19 cellular contexts compared by ENCODE assay signal in genomic region chr7:123966936-123967335, GRCh38. TPM values are rescaled to one million over a fixed set of nuclear protein-coding genes. Genes with fewer than 3 reads are reported as not detected.
DNase-seq lines count a peak whose midpoint lies in the region; ATAC-seq and TF ChIP-seq lines count a peak whose summit lies in the region.
"Had no signal": no experiment of that assay in that cellular context is flagged by ENCODE, and none has a peak within 500 bp of the region (broad histone marks: within the 10 kb centered on the region; RNA-seq: fewer than 3 reads in every experiment).

No MANE protein-coding gene starts in this region.

- ATAC-seq in HG03039 (IDR thresholded peaks at IDR 0.05; ENCODE audit: unreplicated experiment), result no peak

- no peak overlapping the region for H3K4me3 ChIP-seq in NB4 (ENCODE audit: low read depth, low read length)
- H3K4me3 ChIP-seq: smooth muscle cell had no signal

- no peak overlapping the region for H3K4me3 Mint-ChIP-seq in chondrocyte (ENCODE audit: unreplicated experiment)
- H3K4me3 Mint-ChIP-seq: activated CD4-positive, alpha-beta memory T cell treated with anti-CD3 and anti-CD28 coated beads, Interleukin-2, amount 10 ng/mL, durations not matched to agents 7 days and 5 days had no signal

- no peaks in the 10 kb centered on the region for H3K9me3 Mint-ChIP-seq in chondrocyte (ENCODE audit: low read depth)
- H3K9me3 Mint-ChIP-seq: activated CD4-positive, alpha-beta memory T cell treated with anti-CD3 and anti-CD28 coated beads, Interleukin-2, amount 10 ng/mL, durations not matched to agents 7 days and 5 days had no signal

- H3K4me1 Mint-ChIP-seq in chondrocyte (ENCODE audit: low read depth), result no peaks in the 10 kb centered on the region
- H3K4me1 Mint-ChIP-seq: activated CD4-positive, alpha-beta memory T cell treated with anti-CD3 and anti-CD28 coated beads, Interleukin-2, amount 10 ng/mL, durations not matched to agents 7 days and 5 days had no signal

- TF ChIP-seq CTCF in NB4 (IDR thresholded peaks at IDR 0.05; ENCODE audit: low read depth, low read length), result no peak
- peak; percentile 41 for TF ChIP-seq CTCF in chondrocyte (IDR thresholded peaks at IDR 0.05)

- TF ChIP-seq POLR2A in NB4 (IDR thresholded peaks at IDR 0.05; ENCODE audit: extremely low read depth, insufficient read length), result no peak

- no peak overlapping the region for H3K27ac Mint-ChIP-seq in chondrocyte (ENCODE audit: unreplicated experiment)
- H3K27ac Mint-ChIP-seq: activated CD4-positive, alpha-beta memory T cell treated with anti-CD3 and anti-CD28 coated beads, Interleukin-2, amount 10 ng/mL, durations not matched to agents 7 days and 5 days had no signal

- no peaks in the 10 kb centered on the region for H3K27me3 Mint-ChIP-seq in chondrocyte (ENCODE audit: low read depth)
- H3K27me3 Mint-ChIP-seq: activated CD4-positive, alpha-beta memory T cell treated with anti-CD3 and anti-CD28 coated beads, Interleukin-2, amount 10 ng/mL, durations not matched to agents 7 days and 5 days had no signal

- peak; percentile 20 for DNase-seq in SKM-1 treated with dmso at 0.1 percent for 144 hours (lab: John Stamatoyannopoulos, UW; ENCODE audit: unreplicated experiment)
- DNase-seq in SKM-1 (lab: John Stamatoyannopoulos, UW; ENCODE audit: unreplicated experiment), result no peak
- peak; percentile 69 for DNase-seq in NB4 (ENCODE audit: low read depth)
- DNase-seq in chondrocyte (ENCODE audit: low spot score), result no peak
- DNase-seq in renal cortical epithelial cell (ENCODE audit: low read depth), result peak; percentile 4
- no peak for DNase-seq in RPMI8226
- no peak for DNase-seq in NCI-H2171 (lab: John Stamatoyannopoulos, UW)
- DNase-seq: activated CD4-positive, alpha-beta memory T cell treated with anti-CD3 and anti-CD28 coated beads, Interleukin-2, amount 10 ng/mL, durations not matched to agents 7 days and 5 days; activated naive CD4-positive, alpha-beta T cell; cerebellar nuclear complex; H7; islet precursor cell; NCI-H524 treated with DMSO at 0.1 percent for 48 hours had no signal

- no peaks in the 10 kb centered on the region for H3K36me3 Mint-ChIP-seq in chondrocyte (ENCODE audit: low read depth)

RNA-seq across cellular contexts. Expression of gene SPAM1, which starts 41.9 kb away (rescaled TPM):
- total RNA-seq in chondrocyte (not detected in 3 replicates), renal cortical epithelial cell (not detected in 2 replicates)
- total RNA-seq: activated CD4-positive, alpha-beta memory T cell treated with anti-CD3 and anti-CD28 coated beads, Interleukin-2, amount 10 ng/mL, durations not matched to agents 7 days and 5 days; fibroblast of lung; H7; LHCN-M2; smooth muscle cell; T-helper 1 cell treated with Interleukin-12 subunit alpha and Interleukin-12 subunit beta and Interleukin-4 antibody, amounts not matched to agents 30 ng/mL and 1 ng/mL, for 36 hours; urinary bladder had no signal

Comparison
In these comparisons a context has a peak if more than half of its experiments do, and no peak if none do; other contexts are left out.
1. DNase-seq: peak in SKM-1 treated with dmso at 0.1 percent for 144 hours (single experiment), NB4 (single experiment) and renal cortical epithelial cell (single experiment); none in SKM-1 (single experiment), chondrocyte (single experiment), RPMI8226 (single experiment) and NCI-H2171 (single experiment).